ENCODE assay signal across 11 cellular contexts in genomic region chr7:99406557-99406956, GRCh38. TPM values are rescaled to one million over a fixed set of nuclear protein-coding genes. Genes with fewer than 3 reads are reported as not detected.
A peak's percentile ranks its signal among the peaks of the same experiment; 100 is the strongest.
DNase-seq lines count a peak whose midpoint lies in the region; ATAC-seq and TF ChIP-seq lines count a peak whose summit lies in the region.
"Had no signal": no experiment of that assay in that cellular context is flagged by ENCODE, and none has a peak within 500 bp of the region (broad histone marks: within the 10 kb centered on the region; RNA-seq: fewer than 3 reads in every experiment).

No MANE protein-coding gene starts in this region.

- H3K4me2 ChIP-seq in DND-41 (ENCODE audit: insufficient read depth, low read length), result peak overlapping the region; percentile 73

- H3K9me3 ChIP-seq in DND-41 (ENCODE audit: insufficient read depth, low read length, severe bottlenecking) (no peaks in the 10 kb centered on the region), WERI-Rb-1 (ENCODE audit: severe bottlenecking) (no peaks in the 10 kb centered on the region)

- H3K4me1 ChIP-seq in DND-41 (ENCODE audit: insufficient read depth, low read length), result peaks cover 55% of the 10 kb centered on the region

- H3K36me3 ChIP-seq in DND-41 (ENCODE audit: insufficient read depth, low read length) (peaks cover 65% of the 10 kb centered on the region), WERI-Rb-1 (peaks cover 65% of the 10 kb centered on the region)

- H3K9me3 Mint-ChIP-seq in activated naive CD8-positive, alpha-beta T cell (ENCODE audit: low read depth), result no peaks in the 10 kb centered on the region
- no peaks in the 10 kb centered on the region for H3K9me3 Mint-ChIP-seq in natural killer cell

- peak overlapping the region; percentile 97 for H3K4me3 Mint-ChIP-seq in activated naive CD8-positive, alpha-beta T cell
- H3K4me3 Mint-ChIP-seq in natural killer cell, result peak overlapping the region; percentile 96

- H3K27me3 ChIP-seq in DND-41 (ENCODE audit: insufficient read depth, low read length, poor library complexity) (no peaks in the 10 kb centered on the region), WERI-Rb-1 (ENCODE audit: insufficient read depth, low read depth, severe bottlenecking) (no peaks in the 10 kb centered on the region)

- H4K20me1 ChIP-seq in DND-41 (ENCODE audit: insufficient read depth, low read length), result peaks cover 45% of the 10 kb centered on the region

- H3K27ac ChIP-seq in DND-41 (ENCODE audit: low read length) (peak overlapping the region; percentile 99), WERI-Rb-1 (no peak overlapping the region)

- intact Hi-C loops in natural killer cell (cut with micrococcal nuclease), result loop anchor here (5.0 kb wide), 2 partner anchors 34 to 146 kb away; partner anchors contain the start of genes ARPC1B and FAM200A
- intact Hi-C loops in Right ventricle myocardium superior (cut with DNase I), result loop anchor here (5.0 kb wide), 1 partner anchor 34 kb away; the partner anchor contains the start of gene ARPC1B

- TF ChIP-seq CTCF in DND-41 (IDR thresholded peaks at IDR 0.05; ENCODE audit: borderline replicate concordance, extremely low read depth, low read length, poor library complexity, severe bottlenecking) (peak; percentile 36), LNCaP clone FGC (IDR thresholded peaks at IDR 0.05; ENCODE audit: control insufficient read depth, extremely low read depth, insufficient read depth) (no peak), natural killer cell (IDR thresholded peaks at IDR 0.05) (no peak), WERI-Rb-1 (IDR thresholded peaks at IDR 0.05; ENCODE audit: low read depth, low read length) (no peak)

- peaks cover 4% of the 10 kb centered on the region for H3K36me3 Mint-ChIP-seq in activated naive CD8-positive, alpha-beta T cell
- H3K36me3 Mint-ChIP-seq in natural killer cell, result peaks cover 6% of the 10 kb centered on the region

- H2AFZ ChIP-seq in DND-41 (ENCODE audit: low read depth, low read length), result no peak overlapping the region

- peaks cover 49% of the 10 kb centered on the region for H3K4me1 Mint-ChIP-seq in activated naive CD8-positive, alpha-beta T cell (ENCODE audit: low read depth)
- peaks cover 56 to 65% of the 10 kb centered on the region in 2 donors for H3K4me1 Mint-ChIP-seq in natural killer cell

- DNase-seq in DND-41, result peak; percentile 30
- DNase-seq in LNCaP clone FGC (ENCODE audit: low read depth), result no peak
- no peak for DNase-seq in natural killer cell
- DNase-seq in cerebellar cortex (ENCODE audit: low spot score), result no peak
- no peak for DNase-seq in WERI-Rb-1
- DNase-seq in Right ventricle myocardium superior, result no peak
- DNase-seq: KG1, T-helper 9 cell had no signal

- H3K27me3 Mint-ChIP-seq in activated naive CD8-positive, alpha-beta T cell, result no peaks in the 10 kb centered on the region
- no peaks in the 10 kb centered on the region for H3K27me3 Mint-ChIP-seq in natural killer cell (ENCODE audit: low read depth in 2 of 2)

- H3K4me3 ChIP-seq in DND-41 (ENCODE audit: low read depth in 1 of 2, low read length in 2 of 2) (peak overlapping the region in 1 of 2 experiments; percentile 86; a peak in 2 of 4 replicates), LNCaP clone FGC (ENCODE audit: low read depth, low read length) (peak overlapping the region; percentile 93), WERI-Rb-1 (ENCODE audit: low read depth, low read length) (no peak overlapping the region)

- H3K27ac Mint-ChIP-seq in activated naive CD8-positive, alpha-beta T cell, result peak overlapping the region; percentile 99
- peak overlapping the region; percentile 93 for H3K27ac Mint-ChIP-seq in natural killer cell

- H3K79me2 ChIP-seq in DND-41 (ENCODE audit: insufficient read depth, low read length), result peaks cover 87% of the 10 kb centered on the region

- peak overlapping the region; percentile 90 for H3K9ac ChIP-seq in DND-41 (ENCODE audit: low read depth, low read length)

- peak; percentile 18; the same call in 1 of the 3 replicates for ATAC-seq in DND-41 (ENCODE audit: insufficient read depth, low read depth)
- ATAC-seq in natural killer cell, result no peak
- no peak for ATAC-seq in GM21825 (IDR thresholded peaks at IDR 0.05; ENCODE audit: unreplicated experiment)
- no peak for ATAC-seq in Right ventricle myocardium superior (ENCODE audit: poor library complexity)
- ATAC-seq: right cardiac atrium had no signal

RNA-seq across cellular contexts. Expression of gene PDAP1, which starts 1.8 kb away (rescaled TPM):
- total RNA-seq in natural killer cell (10 to 100 TPM; 55.3 to 60.6 (median 59.3) TPM), Right ventricle myocardium superior (97.7 TPM)

RNA-seq across cellular contexts. Expression of gene BUD31, which starts 2.2 kb away (rescaled TPM):
- total RNA-seq in natural killer cell, result 100 to 1,000 TPM; 145 to 190 (median 187) TPM
- 31.5 TPM for total RNA-seq in Right ventricle myocardium superior

RNA-seq across cellular contexts. Expression of gene ARPC1B, which starts 32.0 kb away (rescaled TPM):
- 100 to 1,000 TPM; 161 to 184 (median 179) TPM for total RNA-seq in natural killer cell
- 40.6 TPM for total RNA-seq in Right ventricle myocardium superior

RNA-seq across cellular contexts. Expression of gene PTCD1, which starts 32.0 kb away (rescaled TPM):
- total RNA-seq in natural killer cell, result 1 to 10 TPM; 5.3 to 6.6 (median 6.4) TPM
- 3.0 TPM for total RNA-seq in Right ventricle myocardium superior

RNA-seq across cellular contexts. Expression of gene CPSF4, which starts 32.2 kb away (rescaled TPM):
- 10 to 100 TPM; 54.0 to 61.6 (median 54.8) TPM for total RNA-seq in natural killer cell
- 19.9 TPM for total RNA-seq in Right ventricle myocardium superior
